Comparison of ENCODE assay signal across 9 cellular contexts in the genomic region with DNA sequence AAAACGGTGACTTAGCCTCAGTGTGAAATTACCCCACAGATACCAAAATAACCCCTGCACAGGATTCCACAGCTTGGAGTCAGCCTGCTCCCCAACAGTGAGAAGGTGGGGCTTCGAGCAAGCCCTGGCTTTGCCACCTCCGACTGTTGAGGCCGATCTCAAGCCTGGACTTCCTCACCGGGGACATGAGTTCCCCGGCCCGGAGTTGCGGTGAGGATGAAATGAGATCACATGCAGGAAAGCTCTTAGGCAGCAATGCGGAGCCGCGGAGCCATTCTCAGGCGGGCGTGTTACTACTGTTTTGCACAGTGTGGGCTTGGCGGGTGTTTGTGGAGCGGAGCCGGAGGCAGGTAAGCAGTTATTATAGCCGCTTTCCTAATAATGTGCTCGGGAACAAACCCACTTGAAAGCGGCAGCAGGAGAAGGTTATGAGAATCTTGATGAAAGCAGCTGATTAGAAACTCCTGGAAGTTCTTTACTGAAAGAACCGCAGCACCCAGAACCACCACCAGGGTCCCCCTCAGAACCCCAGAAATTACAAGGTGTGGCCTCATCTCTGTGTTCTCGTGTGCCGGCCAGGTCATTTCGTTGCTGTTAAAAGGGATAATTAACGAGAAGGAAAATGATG. TPM values are rescaled to one million over a fixed set of nuclear protein-coding genes. Genes with fewer than 3 reads are reported as not detected.
DNase-seq lines count a peak whose midpoint lies in the region; ATAC-seq and TF ChIP-seq lines count a peak whose summit lies in the region.
"Had no signal": no experiment of that assay in that cellular context is flagged by ENCODE, and none has a peak within 500 bp of the region (broad histone marks: within the 10 kb centered on the region; RNA-seq: fewer than 3 reads in every experiment).

No MANE protein-coding gene starts in this region.

- peak overlapping the region; percentile 58 for H3K4me3 Mint-ChIP-seq in CD8-positive, alpha-beta T cell
- H3K4me3 Mint-ChIP-seq in WTC11: no peak overlapping the region
- H3K4me3 Mint-ChIP-seq in activated T-helper 1 cell treated with anti-CD3 and anti-CD28 coated beads, Interleukin-12 subunit alpha, Interleukin-12 subunit beta, Interleukin-2, Interleukin-4 antibody, amounts not matched to agents 30 ng/mL and 10 ng/mL and 1 ng/mL, durations not matched to agents 14 hours and 24 hours and 36 hours: no peak overlapping the region

- H3K79me2 ChIP-seq in GM23248 (ENCODE audit: insufficient read depth): peaks cover 2% of the 10 kb centered on the region; the same call in 1 of the 2 replicates

- no peak overlapping the region for H3K27ac ChIP-seq in CD8-positive, alpha-beta T cell (ENCODE audit: low read depth, low read length)
- H3K27ac ChIP-seq in GM23248 (no peak overlapping the region), mesenchymal stem cell (ENCODE audit: low read length, poor library complexity, severe bottlenecking) (peak overlapping the region; percentile 36)
- H3K27ac ChIP-seq in effector memory CD4-positive, alpha-beta T cell (ENCODE audit: insufficient read depth, low read length, poor library complexity, severe bottlenecking): no peak overlapping the region

- H3K9ac ChIP-seq in GM23248: no peak overlapping the region
- H3K9ac ChIP-seq in mesenchymal stem cell (ENCODE audit: low read length): no peak overlapping the region

- H3K18ac ChIP-seq in mesenchymal stem cell (ENCODE audit: low read depth in 1 of 2, low read length in 2 of 2): no peak overlapping the region

- H2BK15ac ChIP-seq in mesenchymal stem cell (ENCODE audit: low read depth, poor library complexity, severe bottlenecking): no peak overlapping the region

- no peak overlapping the region for H2BK120ac ChIP-seq in mesenchymal stem cell (ENCODE audit: low read depth, low read length)

- no peak overlapping the region for H3K23ac ChIP-seq in mesenchymal stem cell (ENCODE audit: low read length in 2 of 2)

- no peaks in the 10 kb centered on the region for H4K20me1 ChIP-seq in GM23248 (ENCODE audit: insufficient read depth)

- H2BK5ac ChIP-seq in mesenchymal stem cell (ENCODE audit: low read depth, low read length, poor library complexity, severe bottlenecking): no peak overlapping the region

- H2AK5ac ChIP-seq in mesenchymal stem cell (ENCODE audit: low read length, severe bottlenecking): no peak overlapping the region

- 67% methylated on average over 24 of the region's 24 CpGs for WGBS in GM23248 (ENCODE audit: low coverage in 1 of 2, low lambda C conversion rate in 2 of 2, missing lambda C conversion rate in 2 of 2), 2 experiments
- 90% methylated on average over 22 of the region's 24 CpGs for WGBS in mesenchymal stem cell

- H3K4me1 ChIP-seq in CD8-positive, alpha-beta T cell (ENCODE audit: insufficient read depth, low read length): peaks cover 21% of the 10 kb centered on the region
- H3K4me1 ChIP-seq in GM23248 (ENCODE audit: insufficient read depth): peaks cover 29% of the 10 kb centered on the region
- peaks cover 23% of the 10 kb centered on the region for H3K4me1 ChIP-seq in mesenchymal stem cell (ENCODE audit: control insufficient read depth, insufficient read depth, low read depth, low read length)
- peaks cover 20% of the 10 kb centered on the region for H3K4me1 ChIP-seq in effector memory CD4-positive, alpha-beta T cell (ENCODE audit: control insufficient read depth, insufficient read depth, low read length, poor library complexity, severe bottlenecking)

- H3K4ac ChIP-seq in mesenchymal stem cell (ENCODE audit: low read depth in 1 of 2, low read length in 2 of 2): no peak overlapping the region

- no peak overlapping the region for H3K4me3 ChIP-seq in CD8-positive, alpha-beta T cell (ENCODE audit: low read depth, low read length)
- H3K4me3 ChIP-seq in GM23248 (no peak overlapping the region), mesenchymal stem cell (ENCODE audit: insufficient read depth in 1 of 2, low read depth in 1 of 2, low read length in 2 of 2) (no peak overlapping the region)
- no peak overlapping the region for H3K4me3 ChIP-seq in effector memory CD4-positive, alpha-beta T cell (ENCODE audit: insufficient read depth, low read depth, low read length, poor library complexity, severe bottlenecking)

- peaks cover 27% of the 10 kb centered on the region for H3F3A ChIP-seq in GM23248 (ENCODE audit: insufficient read depth)

- H3K36me3 ChIP-seq in CD8-positive, alpha-beta T cell (ENCODE audit: insufficient read depth, low read length): no peaks in the 10 kb centered on the region
- H3K36me3 ChIP-seq in GM23248 (ENCODE audit: low read depth) (no peaks in the 10 kb centered on the region), mesenchymal stem cell (ENCODE audit: control insufficient read depth in 1 of 2, insufficient read depth in 2 of 2, low read depth in 1 of 2, low read length in 2 of 2) (no peaks in the 10 kb centered on the region)
- H3K36me3 ChIP-seq in effector memory CD4-positive, alpha-beta T cell (ENCODE audit: control insufficient read depth, insufficient read depth, low read length): no peaks in the 10 kb centered on the region

- no peak for ATAC-seq in CD8-positive, alpha-beta T cell
- ATAC-seq in WTC11: no peak
- ATAC-seq in GM19397 (IDR thresholded peaks at IDR 0.05; ENCODE audit: unreplicated experiment): no peak

- H3K14ac ChIP-seq in mesenchymal stem cell (ENCODE audit: low read length in 2 of 2): no peak overlapping the region

- H3K9me3 Mint-ChIP-seq in CD8-positive, alpha-beta T cell: no peaks in the 10 kb centered on the region
- H3K9me3 Mint-ChIP-seq in WTC11: no peaks in the 10 kb centered on the region
- no peaks in the 10 kb centered on the region for H3K9me3 Mint-ChIP-seq in activated T-helper 1 cell treated with anti-CD3 and anti-CD28 coated beads, Interleukin-12 subunit alpha, Interleukin-12 subunit beta, Interleukin-2, Interleukin-4 antibody, amounts not matched to agents 30 ng/mL and 10 ng/mL and 1 ng/mL, durations not matched to agents 14 hours and 24 hours and 36 hours

- H3K27me3 Mint-ChIP-seq in CD8-positive, alpha-beta T cell (ENCODE audit: low read depth): no peaks in the 10 kb centered on the region
- peaks cover 29% of the 10 kb centered on the region for H3K27me3 Mint-ChIP-seq in WTC11 (ENCODE audit: low read depth)
- H3K27me3 Mint-ChIP-seq in activated T-helper 1 cell treated with anti-CD3 and anti-CD28 coated beads, Interleukin-12 subunit alpha, Interleukin-12 subunit beta, Interleukin-2, Interleukin-4 antibody, amounts not matched to agents 30 ng/mL and 10 ng/mL and 1 ng/mL, durations not matched to agents 14 hours and 24 hours and 36 hours (ENCODE audit: insufficient read depth): peaks cover 9% of the 10 kb centered on the region

- no peak overlapping the region for H3K27ac Mint-ChIP-seq in CD8-positive, alpha-beta T cell
- H3K27ac Mint-ChIP-seq in WTC11: no peak overlapping the region
- no peak overlapping the region for H3K27ac Mint-ChIP-seq in activated T-helper 1 cell treated with anti-CD3 and anti-CD28 coated beads, Interleukin-12 subunit alpha, Interleukin-12 subunit beta, Interleukin-2, Interleukin-4 antibody, amounts not matched to agents 30 ng/mL and 10 ng/mL and 1 ng/mL, durations not matched to agents 14 hours and 24 hours and 36 hours

- TF ChIP-seq CTCF in CD8-positive, alpha-beta T cell (IDR thresholded peaks at IDR 0.05): peak; percentile 39
- TF ChIP-seq CTCF in WTC11 (IDR thresholded peaks at IDR 0.05): peak; percentile 24; the same call in 1 of the 2 replicates

- H3K9me2 ChIP-seq in GM23248 (ENCODE audit: insufficient read depth): no peaks in the 10 kb centered on the region

- intact Hi-C loops in CD8-positive, alpha-beta T cell (cut with DNase I, micrococcal nuclease): loop anchor here in 1 of 2 experiments (10.0 kb wide), 1 partner anchor 593 kb away; a partner anchor contains a TSS
- intact Hi-C loops in activated T-helper 1 cell treated with anti-CD3 and anti-CD28 coated beads, Interleukin-12 subunit alpha, Interleukin-12 subunit beta, Interleukin-2, Interleukin-4 antibody, amounts not matched to agents 30 ng/mL and 10 ng/mL and 1 ng/mL, durations not matched to agents 14 hours and 24 hours and 36 hours (cut with micrococcal nuclease): loop anchor here (10.0 kb wide), 1 partner anchor 513 kb away; no protein-coding TSS in a partner anchor

- DNase-seq in CD8-positive, alpha-beta T cell: no peak
- DNase-seq in GM23248: peak; percentile 85
- DNase-seq in WTC11 (ENCODE audit: low spot score): peak; percentile 52
- no peak for DNase-seq in mesenchymal stem cell
- DNase-seq in activated T-helper 1 cell treated with anti-CD3 and anti-CD28 coated beads, Interleukin-12 subunit alpha, Interleukin-12 subunit beta, Interleukin-2, Interleukin-4 antibody, amounts not matched to agents 30 ng/mL and 10 ng/mL and 1 ng/mL, durations not matched to agents 14 hours and 24 hours and 36 hours (ENCODE audit: low spot score): no peak
- DNase-seq in effector memory CD4-positive, alpha-beta T cell: no peak
- no peak for DNase-seq in HuH-7.5 (ENCODE audit: low spot score)
- DNase-seq: effector CD8-positive, alpha-beta T cell had no signal

- in situ Hi-C loops in GM23248 (cut with MboI): no loop called here

- H3K79me1 ChIP-seq in mesenchymal stem cell (replicated peaks; ENCODE audit: low read length, poor library complexity, severe bottlenecking): no peaks in the 10 kb centered on the region

- H4K8ac ChIP-seq in mesenchymal stem cell (ENCODE audit: low read length): no peak overlapping the region

- POLR2A ChIA-PET in CD8-positive, alpha-beta T cell (lab: Charles Lee): interaction anchor here (0.7 kb wide), 1 partner anchor 41 kb away, joined by 3 read pairs; no protein-coding TSS in a partner anchor
- POLR2A ChIA-PET in WTC11 (lab: Charles Lee): interaction anchor here (0.5 to 0.6 kb wide), 3 partner anchors 10 to 625 kb away, joined by 3 to 6 read pairs (median 5); no protein-coding TSS in a partner anchor

- peaks cover 26% of the 10 kb centered on the region for H3K4me1 Mint-ChIP-seq in CD8-positive, alpha-beta T cell (ENCODE audit: low read depth)
- peaks cover 23% of the 10 kb centered on the region for H3K4me1 Mint-ChIP-seq in WTC11
- H3K4me1 Mint-ChIP-seq in activated T-helper 1 cell treated with anti-CD3 and anti-CD28 coated beads, Interleukin-12 subunit alpha, Interleukin-12 subunit beta, Interleukin-2, Interleukin-4 antibody, amounts not matched to agents 30 ng/mL and 10 ng/mL and 1 ng/mL, durations not matched to agents 14 hours and 24 hours and 36 hours (ENCODE audit: low read depth): peaks cover 23% of the 10 kb centered on the region

- CTCF ChIA-PET in CD8-positive, alpha-beta T cell (lab: Charles Lee): interaction anchor here (3.2 kb wide), 1 partner anchor 43 kb away, joined by 12 read pairs; no protein-coding TSS in a partner anchor
- CTCF ChIA-PET in WTC11 (lab: Charles Lee): interaction anchor here (0.8 to 3.3 kb wide), 23 partner anchors 8 to 105 kb away, joined by 3 to 33 read pairs (median 4); no protein-coding TSS in a partner anchor

- peaks cover 3% of the 10 kb centered on the region for H3K36me3 Mint-ChIP-seq in CD8-positive, alpha-beta T cell
- no peaks in the 10 kb centered on the region for H3K36me3 Mint-ChIP-seq in WTC11
- peaks cover 3% of the 10 kb centered on the region for H3K36me3 Mint-ChIP-seq in activated T-helper 1 cell treated with anti-CD3 and anti-CD28 coated beads, Interleukin-12 subunit alpha, Interleukin-12 subunit beta, Interleukin-2, Interleukin-4 antibody, amounts not matched to agents 30 ng/mL and 10 ng/mL and 1 ng/mL, durations not matched to agents 14 hours and 24 hours and 36 hours (ENCODE audit: low read depth)

- H2BK12ac ChIP-seq in mesenchymal stem cell (ENCODE audit: low read length in 2 of 2): no peak overlapping the region

- H3K4me2 ChIP-seq in GM23248 (ENCODE audit: unreplicated experiment) (peak overlapping the region; percentile 5), mesenchymal stem cell (ENCODE audit: low read length, poor library complexity, severe bottlenecking) (no peak overlapping the region)

- no peak overlapping the region for H4K91ac ChIP-seq in mesenchymal stem cell (ENCODE audit: low read length)

- no peaks in the 10 kb centered on the region for H3K27me3 ChIP-seq in CD8-positive, alpha-beta T cell (ENCODE audit: insufficient read depth, low read length)
- H3K27me3 ChIP-seq in GM23248 (replicated peaks; ENCODE audit: insufficient read depth) (no peaks in the 10 kb centered on the region), mesenchymal stem cell (ENCODE audit: control insufficient read depth in 1 of 2, insufficient read depth in 1 of 2, low read length in 2 of 2) (no peaks in the 10 kb centered on the region)
- H3K27me3 ChIP-seq in effector memory CD4-positive, alpha-beta T cell (replicated peaks; ENCODE audit: control insufficient read depth, insufficient read depth, low read length, poor library complexity, severe bottlenecking): no peaks in the 10 kb centered on the region

- H3K9me3 ChIP-seq in CD8-positive, alpha-beta T cell (ENCODE audit: low read length): no peaks in the 10 kb centered on the region
- H3K9me3 ChIP-seq in GM23248 (ENCODE audit: low read depth): no peaks in the 10 kb centered on the region
- no peaks in the 10 kb centered on the region for H3K9me3 ChIP-seq in mesenchymal stem cell (ENCODE audit: control insufficient read depth, low read length)
- H3K9me3 ChIP-seq in effector memory CD4-positive, alpha-beta T cell (ENCODE audit: control insufficient read depth, low read length): no peaks in the 10 kb centered on the region

- peak overlapping the region; percentile 5; the same call in 1 of the 2 replicates for H2AFZ ChIP-seq in GM23248
- no peak overlapping the region for H2AFZ ChIP-seq in mesenchymal stem cell (ENCODE audit: low read depth, low read length)

RNA-seq across cellular contexts. Expression of a gene that starts 3.9 kb away (rescaled TPM):
- total RNA-seq in CD8-positive, alpha-beta T cell: 10 to 100 TPM; 50.0 to 51.1 TPM
- 67.8 and 72.6 TPM in 2 replicates for total RNA-seq in GM23248 (2014; rRNA removed; shearing (Covaris generic))
- polyA plus RNA-seq in GM23248 (2016; fragmentation: Nextera tagmentation; extraction: Ambion mirVana): 56.8 and 59.7 TPM in 2 replicates
- 119 to 128 TPM (median 124 TPM) in 3 replicates for total RNA-seq in WTC11 (2021)
- polyA plus RNA-seq in mesenchymal stem cell (2013, experiment 1 of 2): 81.8 TPM
- 79.6 TPM for polyA plus RNA-seq in mesenchymal stem cell (2013, experiment 2 of 2)
- 48.0 and 48.6 TPM in 2 replicates for total RNA-seq in activated T-helper 1 cell treated with anti-CD3 and anti-CD28 coated beads, Interleukin-12 subunit alpha, Interleukin-12 subunit beta, Interleukin-2, Interleukin-4 antibody, amounts not matched to agents 30 ng/mL and 10 ng/mL and 1 ng/mL, durations not matched to agents 14 hours and 24 hours and 36 hours

Comparison
In these comparisons a context has a peak if more than half of its experiments do, and no peak if none do; other contexts are left out.
1. DNase-seq: peak in GM23248 (single experiment) and WTC11 (single experiment); none in CD8-positive, alpha-beta T cell (0 of 7), mesenchymal stem cell (single experiment), activated T-helper 1 cell treated with anti-CD3 and anti-CD28 coated beads, Interleukin-12 subunit alpha, Interleukin-12 subunit beta, Interleukin-2, Interleukin-4 antibody, amounts not matched to agents 30 ng/mL and 10 ng/mL and 1 ng/mL, durations not matched to agents 14 hours and 24 hours and 36 hours (single experiment), effector memory CD4-positive, alpha-beta T cell (0 of 3) and HuH-7.5 (single experiment).